7 cellular contexts compared by ENCODE assay signal in genomic region chr3:184712579-184713355, GRCh38. TPM values are rescaled to one million over a fixed set of nuclear protein-coding genes. Genes with fewer than 3 reads are reported as not detected.
DNase-seq lines count a peak whose midpoint lies in the region; ATAC-seq and TF ChIP-seq lines count a peak whose summit lies in the region.

No MANE protein-coding gene starts in this region.

- ATAC-seq in right cardiac atrium (no peak), GM19023 (IDR thresholded peaks at IDR 0.05; ENCODE audit: unreplicated experiment) (no peak)

- TF ChIP-seq CTCF in HL-60 (IDR thresholded peaks at IDR 0.05; ENCODE audit: insufficient read depth, low read length) (no peak), WERI-Rb-1 (IDR thresholded peaks at IDR 0.05; ENCODE audit: low read depth, low read length) (no peak), spleen (IDR thresholded peaks at IDR 0.05 in 8 of 11, conservative IDR thresholded peaks at IDR 0.05 in 3 of 11) (no peak)

- 39% methylated on average over 7 of the region's 7 CpGs for WGBS in right cardiac atrium
- WGBS in spleen, 5 donors: 32 to 34% (median 34%) methylated on average over 7 of the region's 7 CpGs

- H3K36me3 ChIP-seq in WERI-Rb-1 (peaks cover 24% of the 10 kb centered on the region), spleen (no peaks in the 10 kb centered on the region)

- intact Hi-C loops in right cardiac atrium (cut with DNase I) (loop anchor here in 1 of 4 donors (10.0 kb wide), 1 partner anchor 128 kb away; no protein-coding TSS in a partner anchor), spleen (cut with DNase I; ENCODE audit: low total_unique reads) (no loop called here)

- no peak for DNase-seq in HL-60 (ENCODE audit: low read depth in 1 of 2, low spot score in 1 of 2)
- DNase-seq in WERI-Rb-1: no peak
- no peak for DNase-seq in right cardiac atrium
- no peak for DNase-seq in spleen
- no peak for DNase-seq in T-helper 9 cell
- no peak for DNase-seq in stimulated activated CD4-positive, alpha-beta T cell treated with anti-CD3 and anti-CD28 coated beads, Interleukin-4, amount 100 ng/mL, for 4 hours

- no peak for TF ChIP-seq POLR2A in spleen (IDR thresholded peaks at IDR 0.05)

- H3K27me3 ChIP-seq in HL-60 (ENCODE audit: insufficient read depth, poor library complexity, severe bottlenecking) (no peaks in the 10 kb centered on the region), WERI-Rb-1 (ENCODE audit: insufficient read depth, low read depth, severe bottlenecking) (no peaks in the 10 kb centered on the region), right cardiac atrium (ENCODE audit: control insufficient read depth, insufficient read depth) (no peaks in the 10 kb centered on the region), spleen (replicated peaks in 1 of 7) (no peaks in the 10 kb centered on the region)

- H3K9me3 ChIP-seq in WERI-Rb-1 (ENCODE audit: severe bottlenecking): no peaks in the 10 kb centered on the region
- H3K9me3 ChIP-seq in right cardiac atrium (ENCODE audit: control insufficient read depth, low read length): no peaks in the 10 kb centered on the region
- no peaks in the 10 kb centered on the region for H3K9me3 ChIP-seq in spleen

- H3K4me1 ChIP-seq in right cardiac atrium (ENCODE audit: control insufficient read depth, insufficient read depth, low read length): peaks cover 6% of the 10 kb centered on the region
- H3K4me1 ChIP-seq in spleen: peaks cover 10 to 56% (median 30%) of the 10 kb centered on the region in 6 donors

- H3K27ac ChIP-seq in HL-60 (replicated peaks): peak overlapping the region; percentile 88
- H3K27ac ChIP-seq in WERI-Rb-1: no peak overlapping the region
- H3K27ac ChIP-seq in right cardiac atrium (ENCODE audit: low read length): no peak overlapping the region
- H3K27ac ChIP-seq in spleen: peak overlapping the region in 6 of 8 donors; percentile 78 to 95 (median 90)

- H3K4me3 ChIP-seq in HL-60 (replicated peaks; ENCODE audit: insufficient read depth, low read length) (peak overlapping the region; percentile 64; the same call in 1 of the 2 replicates), WERI-Rb-1 (ENCODE audit: low read depth, low read length) (peak overlapping the region; percentile 87), right cardiac atrium (ENCODE audit: low read length) (peak overlapping the region; percentile 73), spleen (peak overlapping the region in 5 of 8 donors; percentile 57 to 90 (median 69))

RNA-seq across cellular contexts. Expression of gene MAGEF1, which starts 0.9 kb away (rescaled TPM):
- total RNA-seq in right cardiac atrium (10 to 100 TPM; 25.5 to 29.8 (median 27.3) TPM), spleen (10 to 100 TPM; 16.5 to 22.6 (median 19.0) TPM)
- polyA plus RNA-seq in right cardiac atrium (30.4 TPM), spleen (10 to 100 TPM; 36.2 to 42.1 (median 38.1) TPM)

Comparison
In these comparisons a context has a peak if more than half of its experiments do, and no peak if none do; other contexts are left out.
1. H3K27ac ChIP-seq: peak in HL-60 (single experiment) and spleen (6 of 8); none in WERI-Rb-1 (single experiment) and right cardiac atrium (single experiment).
2. Peak in every context shown above with its lines, with median percentiles within 50 percentile points of each other: H3K4me3 ChIP-seq.